ENCODE assay signal across 25 cellular contexts in the genomic region with DNA sequence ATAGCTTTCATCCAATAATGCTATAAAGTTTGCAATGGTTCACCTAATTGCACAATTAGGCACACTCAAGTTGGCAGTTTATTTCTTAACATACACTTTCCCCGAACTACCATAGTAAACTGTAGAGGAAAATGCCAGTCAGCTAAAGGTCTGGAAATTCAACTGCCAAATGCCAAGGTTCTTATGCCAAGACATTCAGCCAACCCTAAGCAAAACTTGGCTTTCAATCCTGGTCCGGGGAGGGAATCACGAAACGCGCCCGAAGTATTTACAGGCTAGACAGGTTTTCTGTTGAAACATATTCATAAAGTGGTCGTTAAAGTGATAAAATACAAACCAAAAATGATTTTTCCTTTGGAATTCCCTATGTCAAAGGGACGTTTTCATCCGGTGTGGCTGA.
"Had no signal": no experiment of that assay in that cellular context is flagged by ENCODE, and none has a peak within 500 bp of the region (broad histone marks: within the 10 kb centered on the region; RNA-seq: fewer than 3 reads in every experiment).

No MANE protein-coding gene starts in this region.

- DNase-seq: activated CD4-positive, alpha-beta memory T cell treated with anti-CD3 and anti-CD28 coated beads for 36 hours; activated CD4-positive, alpha-beta T cell treated with anti-CD3 and anti-CD28 coated beads, Interleukin-2, amount 10 ng/mL, durations not matched to agents 24 days and 14 days; activated CD4-positive, CD25-positive, alpha-beta regulatory T cell treated with anti-CD3 and anti-CD28 coated beads, Interleukin-2, amount 50 U/mL, for 72 hours; activated CD8-positive, alpha-beta memory T cell treated with anti-CD3 and anti-CD28 coated beads, Interleukin-2, amount 50 U/mL, for 4 hours; activated effector memory CD4-positive, alpha-beta T cell treated with anti-CD3 and anti-CD28 coated beads, Interleukin-2, amount 50 U/mL, for 16 hours; activated naive CD4-positive, alpha-beta T cell treated with anti-CD3 and anti-CD28 coated beads for 36 hours; activated naive CD8-positive, alpha-beta T cell treated with anti-CD3 and anti-CD28 coated beads for 36 hours; activated T-cell treated with anti-CD3 and anti-CD28 coated beads, Interleukin-2, amount 50 U/mL, for 1 hour; adrenal gland; aorta; brain microvascular endothelial cell; caudate nucleus; cortex of kidney; effector memory CD8-positive, alpha-beta T cell; erythroblast; left lung; retina; stimulated activated CD4-positive, alpha-beta T cell treated with anti-CD3 and anti-CD28 coated beads, Interleukin-15, amount 100 ng/mL, for 24 hours; stimulated activated CD4-positive, alpha-beta T cell treated with anti-CD3 and anti-CD28 coated beads, Interleukin-2, amount 100 ng/mL, for 24 hours; stimulated activated naive B cell treated with anti-CD40 and anti-IgM and Interleukin-4, amounts not matched to agents 10 μg/mL and 1 μg/mL and 100 μg/mL, for 72 hours; stomach; T-helper 9 cell; upper lobe of left lung; WERI-Rb-1 had no signal

- ATAC-seq: effector memory CD8-positive, alpha-beta T cell; gastroesophageal sphincter; left lung; stimulated activated naive B cell treated with anti-CD40 and anti-IgM and Interleukin-4, amounts not matched to agents 10 μg/mL and 1 μg/mL and 100 μg/mL, for 72 hours had no signal
